In genomic region chr22:49576241-49577141, GRCh38 we compare ENCODE assay signal across 1 cellular context.
TF ChIP-seq lines count a peak whose summit lies in the region.

No MANE protein-coding gene starts in this region.

TF ChIP-seq in SK-N-SH, 30 proteins besides CTCF, POLR2A, EP300 and RAD21 (continued from another document):
- TF ChIP-seq USF1 (IDR thresholded peaks at IDR 0.05; ENCODE audit: borderline replicate concordance, low read depth), result no peak
- TF ChIP-seq FOSL2 (IDR thresholded peaks at IDR 0.05; ENCODE audit: borderline replicate concordance, low read depth), result no peak
- no peak for TF ChIP-seq FOXJ3 (CRISPR knock-in tag; IDR thresholded peaks at IDR 0.05)
- TF ChIP-seq JUND (IDR thresholded peaks at IDR 0.05), result no peak
- no peak for TF ChIP-seq RCOR1 (IDR thresholded peaks at IDR 0.05; ENCODE audit: low read length)
- no peak for TF ChIP-seq TCF12 (IDR thresholded peaks at IDR 0.05)
- no peak for TF ChIP-seq NFIC (IDR thresholded peaks at IDR 0.05; ENCODE audit: borderline replicate concordance)
- no peak for TF ChIP-seq MEF2A (IDR thresholded peaks at IDR 0.05; ENCODE audit: borderline replicate concordance, low read depth)
- no peak for TF ChIP-seq TEAD4 (IDR thresholded peaks at IDR 0.05; ENCODE audit: borderline replicate concordance, insufficient read depth)
- no peak for TF ChIP-seq REST (IDR thresholded peaks at IDR 0.05; ENCODE audit: low read depth, low read length)
- no peak for TF ChIP-seq FOXM1 (IDR thresholded peaks at IDR 0.05; ENCODE audit: low read depth)
TF ChIP-seq in SK-N-SH: peak in this region for 0.
